In the genomic region with DNA sequence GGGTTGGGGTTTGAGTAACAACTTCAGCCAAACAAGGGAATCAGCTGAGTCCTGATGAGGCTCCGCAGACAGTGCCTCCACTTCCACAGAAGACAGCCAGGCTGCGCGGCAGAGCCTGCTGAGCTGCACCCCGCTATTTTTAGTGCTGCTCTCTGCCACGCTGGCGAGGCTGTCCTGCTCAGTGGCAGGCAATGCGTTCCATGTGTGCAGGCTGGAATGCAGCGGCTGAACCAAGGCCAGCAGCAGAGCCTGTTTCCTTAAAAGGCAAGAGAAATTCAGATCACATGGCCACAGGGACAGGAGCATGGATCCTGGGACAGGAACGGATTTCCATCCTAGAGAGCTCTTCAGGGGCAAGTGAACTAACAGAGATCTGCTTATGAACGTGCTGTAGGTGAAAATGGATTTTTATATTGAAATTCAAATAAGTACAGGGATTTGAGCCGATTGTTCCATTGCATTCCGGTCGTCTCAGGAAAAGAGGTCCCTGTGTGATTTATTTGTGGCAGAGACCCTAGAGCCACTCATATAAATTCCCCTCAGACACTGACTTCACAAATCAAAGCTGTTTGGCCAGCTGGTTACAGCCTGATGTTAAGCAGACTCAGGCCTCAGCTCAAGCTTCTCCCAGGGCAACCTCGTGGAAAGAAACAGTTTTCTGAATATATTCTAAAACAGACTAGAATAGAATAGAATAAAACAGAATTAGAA, we compare ENCODE assay signal across 9 cellular contexts.
DNase-seq lines count a peak whose midpoint lies in the region; ATAC-seq and TF ChIP-seq lines count a peak whose summit lies in the region.
"Had no signal": no experiment of that assay in that cellular context is flagged by ENCODE, and none has a peak within 500 bp of the region (broad histone marks: within the 10 kb centered on the region; RNA-seq: fewer than 3 reads in every experiment).

No MANE protein-coding gene starts in this region.

- no peak overlapping the region for H3K4me3 Mint-ChIP-seq in activated naive CD8-positive, alpha-beta T cell treated with anti-CD3 and anti-CD28 coated beads, Interleukin-2, amount 50 U/mL, for 24 hours
- no peak overlapping the region for H3K4me3 Mint-ChIP-seq in stimulated activated naive B cell treated with anti-CD40 and anti-IgM and Interleukin-4, amounts not matched to agents 10 μg/mL and 1 μg/mL and 100 μg/mL, for 72 hours
- no peak overlapping the region for H3K4me3 Mint-ChIP-seq in T-helper 2 cell treated with Interferon-gamma antibody and Interleukin-4, amounts not matched to agents 5 μg/mL and 100 μg/mL, for 36 hours

- 72 to 75% methylated on average over 10 of the region's 14 CpGs for WGBS in mesodermal cell (ENCODE audit: insufficient coverage in 2 of 2), 2 experiments

- H3K27ac Mint-ChIP-seq in activated naive CD8-positive, alpha-beta T cell treated with anti-CD3 and anti-CD28 coated beads, Interleukin-2, amount 50 U/mL, for 24 hours, result no peak overlapping the region
- no peak overlapping the region for H3K27ac Mint-ChIP-seq in stimulated activated naive B cell treated with anti-CD40 and anti-IgM and Interleukin-4, amounts not matched to agents 10 μg/mL and 1 μg/mL and 100 μg/mL, for 72 hours
- H3K27ac Mint-ChIP-seq in T-helper 2 cell treated with Interferon-gamma antibody and Interleukin-4, amounts not matched to agents 5 μg/mL and 100 μg/mL, for 36 hours, result no peak overlapping the region

- no peaks in the 10 kb centered on the region for H3K36me3 Mint-ChIP-seq in activated naive CD8-positive, alpha-beta T cell treated with anti-CD3 and anti-CD28 coated beads, Interleukin-2, amount 50 U/mL, for 24 hours (ENCODE audit: low read depth)
- H3K36me3 Mint-ChIP-seq in stimulated activated naive B cell treated with anti-CD40 and anti-IgM and Interleukin-4, amounts not matched to agents 10 μg/mL and 1 μg/mL and 100 μg/mL, for 72 hours, result no peaks in the 10 kb centered on the region
- no peaks in the 10 kb centered on the region for H3K36me3 Mint-ChIP-seq in T-helper 2 cell treated with Interferon-gamma antibody and Interleukin-4, amounts not matched to agents 5 μg/mL and 100 μg/mL, for 36 hours (ENCODE audit: low read depth)

- peak overlapping the region; percentile 98 for H3K27ac ChIP-seq in mesodermal cell (ENCODE audit: low read depth, low read length, severe bottlenecking)
- H3K27ac ChIP-seq in tibial artery, result peak overlapping the region; percentile 94 to 98

- in situ Hi-C loops in GM13976 (cut with MboI; ENCODE audit: low sequenced_read_pairs, unreplicated experiment), result no loop called here

- H3K27me3 ChIP-seq in tibial artery, result no peaks in the 10 kb centered on the region

- intact Hi-C loops in tibial artery (cut with DNase I; ENCODE audit: low total_unique reads), result loop anchor here (10.0 kb wide), 1 partner anchor 159 kb away; no protein-coding TSS in a partner anchor

- no peaks in the 10 kb centered on the region for H3K4me1 Mint-ChIP-seq in activated naive CD8-positive, alpha-beta T cell treated with anti-CD3 and anti-CD28 coated beads, Interleukin-2, amount 50 U/mL, for 24 hours
- no peaks in the 10 kb centered on the region for H3K4me1 Mint-ChIP-seq in stimulated activated naive B cell treated with anti-CD40 and anti-IgM and Interleukin-4, amounts not matched to agents 10 μg/mL and 1 μg/mL and 100 μg/mL, for 72 hours
- no peaks in the 10 kb centered on the region for H3K4me1 Mint-ChIP-seq in T-helper 2 cell treated with Interferon-gamma antibody and Interleukin-4, amounts not matched to agents 5 μg/mL and 100 μg/mL, for 36 hours (ENCODE audit: low read depth)

- peaks cover 40% of the 10 kb centered on the region for H3K4me1 ChIP-seq in mesodermal cell (ENCODE audit: control insufficient read depth, insufficient read depth, low read length, poor library complexity, severe bottlenecking)
- peaks cover 4 to 70% (median 41%) of the 10 kb centered on the region in 4 donors for H3K4me1 ChIP-seq in tibial artery

- DNase-seq in NCI-H446 treated with DMSO at 0.1 percent for 48 hours (lab: John Stamatoyannopoulos, UW) (peak; percentile 35), fibroblast of gingiva (ENCODE audit: low read depth) (peak; percentile 97), tibial artery (peak; percentile 90 to 97), GM13976 (ENCODE audit: low spot score) (no peak)
- no peak for DNase-seq in activated naive CD8-positive, alpha-beta T cell treated with anti-CD3 and anti-CD28 coated beads, Interleukin-2, amount 50 U/mL, for 24 hours
- DNase-seq in stimulated activated naive B cell treated with anti-CD40 and anti-IgM and Interleukin-4, amounts not matched to agents 10 μg/mL and 1 μg/mL and 100 μg/mL, for 72 hours, result no peak
- DNase-seq in T-helper 2 cell treated with Interferon-gamma antibody and Interleukin-4, amounts not matched to agents 5 μg/mL and 100 μg/mL, for 36 hours (ENCODE audit: low spot score), result no peak
- DNase-seq: PC-3 had no signal

- H3K27me3 Mint-ChIP-seq in activated naive CD8-positive, alpha-beta T cell treated with anti-CD3 and anti-CD28 coated beads, Interleukin-2, amount 50 U/mL, for 24 hours, result peaks cover 9% of the 10 kb centered on the region
- peaks cover 19% of the 10 kb centered on the region in 2 donors for H3K27me3 Mint-ChIP-seq in stimulated activated naive B cell treated with anti-CD40 and anti-IgM and Interleukin-4, amounts not matched to agents 10 μg/mL and 1 μg/mL and 100 μg/mL, for 72 hours
- H3K27me3 Mint-ChIP-seq in T-helper 2 cell treated with Interferon-gamma antibody and Interleukin-4, amounts not matched to agents 5 μg/mL and 100 μg/mL, for 36 hours (ENCODE audit: low read depth), result no peaks in the 10 kb centered on the region

- ATAC-seq in activated naive CD8-positive, alpha-beta T cell treated with anti-CD3 and anti-CD28 coated beads, Interleukin-2, amount 50 U/mL, for 24 hours, result no peak
- ATAC-seq in stimulated activated naive B cell treated with anti-CD40 and anti-IgM and Interleukin-4, amounts not matched to agents 10 μg/mL and 1 μg/mL and 100 μg/mL, for 72 hours (replicated peaks), result no peak

- no peaks in the 10 kb centered on the region for H3K36me3 ChIP-seq in mesodermal cell (ENCODE audit: control insufficient read depth, insufficient read depth, low read length)
- H3K36me3 ChIP-seq in tibial artery, result no peaks in the 10 kb centered on the region

- H3K9me3 ChIP-seq in mesodermal cell (ENCODE audit: control insufficient read depth, low read length) (no peaks in the 10 kb centered on the region), tibial artery (no peaks in the 10 kb centered on the region)

- no peaks in the 10 kb centered on the region for H3K9me3 Mint-ChIP-seq in activated naive CD8-positive, alpha-beta T cell treated with anti-CD3 and anti-CD28 coated beads, Interleukin-2, amount 50 U/mL, for 24 hours
- H3K9me3 Mint-ChIP-seq in stimulated activated naive B cell treated with anti-CD40 and anti-IgM and Interleukin-4, amounts not matched to agents 10 μg/mL and 1 μg/mL and 100 μg/mL, for 72 hours, result no peaks in the 10 kb centered on the region
- no peaks in the 10 kb centered on the region for H3K9me3 Mint-ChIP-seq in T-helper 2 cell treated with Interferon-gamma antibody and Interleukin-4, amounts not matched to agents 5 μg/mL and 100 μg/mL, for 36 hours

- TF ChIP-seq CTCF in tibial artery (IDR thresholded peaks at IDR 0.05) (peak; percentile 63 to 65), GM13976 (IDR thresholded peaks at IDR 0.05; ENCODE audit: borderline replicate concordance, control extremely low read depth, extremely low read depth, insufficient read depth, missing control alignments) (no peak)

- H3K4me3 ChIP-seq in mesodermal cell (ENCODE audit: extremely low read depth, insufficient read depth, low read length, poor library complexity, severe bottlenecking) (no peak overlapping the region), tibial artery (no peak overlapping the region)

Comparison
In these comparisons a context has a peak if more than half of its experiments do, and no peak if none do; other contexts are left out.
1. DNase-seq: peak in NCI-H446 treated with DMSO at 0.1 percent for 48 hours (single experiment), fibroblast of gingiva (single experiment) and tibial artery (2 of 2); none in GM13976 (single experiment), activated naive CD8-positive, alpha-beta T cell treated with anti-CD3 and anti-CD28 coated beads, Interleukin-2, amount 50 U/mL, for 24 hours (single experiment), stimulated activated naive B cell treated with anti-CD40 and anti-IgM and Interleukin-4, amounts not matched to agents 10 μg/mL and 1 μg/mL and 100 μg/mL, for 72 hours (single experiment) and T-helper 2 cell treated with Interferon-gamma antibody and Interleukin-4, amounts not matched to agents 5 μg/mL and 100 μg/mL, for 36 hours (single experiment).